In genomic region chr1:197909346-197909745, GRCh38 we compare ENCODE assay signal across 1 cellular context.
TF ChIP-seq lines count a peak whose summit lies in the region.

No MANE protein-coding gene starts in this region.

TF ChIP-seq in SK-N-SH treated with all-trans-retinoic acid at 6 μM for 48 hours, 23 proteins besides CTCF, POLR2A, EP300 and RAD21 (continued from another document):
- TF ChIP-seq PATZ1 (CRISPR knock-in tag; IDR thresholded peaks at IDR 0.05; ENCODE audit: borderline replicate concordance) = no peak
- no peak for TF ChIP-seq PPARA (CRISPR knock-in tag; IDR thresholded peaks at IDR 0.05; ENCODE audit: borderline replicate concordance)
- TF ChIP-seq ISL1 (CRISPR knock-in tag; IDR thresholded peaks at IDR 0.05) = no peak
- TF ChIP-seq POU6F1 (CRISPR knock-in tag; IDR thresholded peaks at IDR 0.05; ENCODE audit: borderline replicate concordance, low read depth) = no peak
- TF ChIP-seq TSHZ2 (CRISPR knock-in tag; IDR thresholded peaks at IDR 0.05) = no peak
- TF ChIP-seq GLIS3 (CRISPR knock-in tag; IDR thresholded peaks at IDR 0.05) = no peak
- no peak for TF ChIP-seq ESRRG (CRISPR knock-in tag; IDR thresholded peaks at IDR 0.05)
- TF ChIP-seq ZC3H10 (CRISPR knock-in tag; IDR thresholded peaks at IDR 0.05) = no peak
TF ChIP-seq in SK-N-SH treated with all-trans-retinoic acid at 6 μM for 48 hours: peak in this region for 0.
